Comparison of ENCODE assay signal across 13 cellular contexts in the genomic region with DNA sequence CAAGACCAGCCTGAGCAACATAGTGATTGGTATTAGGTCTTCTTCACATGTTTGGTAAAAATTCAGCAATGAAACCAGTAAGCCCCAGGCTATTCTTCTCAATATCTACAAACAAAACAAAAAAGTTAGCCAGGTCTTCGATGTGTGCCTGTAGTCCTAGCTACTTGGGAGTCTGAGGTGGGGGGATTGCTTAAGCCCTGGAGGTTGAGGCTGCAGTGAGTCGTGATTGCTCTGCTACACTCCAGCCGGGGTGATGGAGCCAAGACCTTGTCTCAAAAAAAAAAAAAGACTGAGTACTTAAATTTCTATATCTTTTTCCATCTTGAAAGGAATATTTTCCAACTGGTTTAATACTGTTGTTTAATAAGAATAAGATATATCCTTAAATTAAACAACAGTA.
DNase-seq lines count a peak whose midpoint lies in the region; TF ChIP-seq lines count a peak whose summit lies in the region.
"Had no signal": no experiment of that assay in that cellular context is flagged by ENCODE, and none has a peak within 500 bp of the region (broad histone marks: within the 10 kb centered on the region; RNA-seq: fewer than 3 reads in every experiment).

No MANE protein-coding gene starts in this region.

- peak overlapping the region; percentile 96 for H3K27ac ChIP-seq in DOHH2 (ENCODE audit: low read depth, low read length)
- H3K27ac ChIP-seq in osteoblast (ENCODE audit: low read depth, low read length), result peak overlapping the region; percentile 71
- H3K27ac ChIP-seq: parathyroid adenoma had no signal

- DNase-seq in cardiac fibroblast (ENCODE audit: low read depth in 2 of 2), result peak; percentile 19 to 49
- no peak for DNase-seq in osteoblast (ENCODE audit: insufficient read length, low spot score, missing footprints)
- DNase-seq in NCI-H1092 (lab: John Stamatoyannopoulos, UW), result no peak
- no peak for DNase-seq in DMS 273 (lab: John Stamatoyannopoulos, UW; ENCODE audit: unreplicated experiment)
- no peak for DNase-seq in NCI-H1417 treated with DMSO at 0.1 percent for 48 hours (lab: John Stamatoyannopoulos, UW)
- DNase-seq: amniotic stem cell, DMS79, NCI-H2171, Right ventricle myocardium superior had no signal

- peak overlapping the region; percentile 73 for H3K4me2 ChIP-seq in DOHH2 (ENCODE audit: low read length)
- peak overlapping the region; percentile 74 for H3K4me2 ChIP-seq in osteoblast (ENCODE audit: insufficient read depth, low read length)

- peaks cover 97% of the 10 kb centered on the region for H3K4me1 ChIP-seq in DOHH2 (ENCODE audit: control insufficient read depth, low read length)
- H3K4me1 ChIP-seq in osteoblast (ENCODE audit: insufficient read depth, low read length), result peaks cover 52% of the 10 kb centered on the region
- H3K4me1 ChIP-seq: parathyroid adenoma had no signal

- H3F3A ChIP-seq in DOHH2 (ENCODE audit: control insufficient read depth, insufficient read depth), result peaks cover 45% of the 10 kb centered on the region

- H3K79me2 ChIP-seq in DOHH2 (ENCODE audit: control insufficient read depth, low read length) (peaks cover 90% of the 10 kb centered on the region), osteoblast (ENCODE audit: insufficient read depth, low read length) (peaks cover 97% of the 10 kb centered on the region)

- no peaks in the 10 kb centered on the region for H4K20me1 ChIP-seq in DOHH2 (ENCODE audit: control insufficient read depth, insufficient read depth, low read depth, low read length)
- peaks cover 22% of the 10 kb centered on the region for H4K20me1 ChIP-seq in osteoblast (ENCODE audit: insufficient read depth, low read length)

- no peaks in the 10 kb centered on the region for H3K27me3 Mint-ChIP-seq in IgD-negative memory B cell

- H3K9me2 ChIP-seq in DOHH2 (replicated peaks; ENCODE audit: control insufficient read depth, low read length), result no peaks in the 10 kb centered on the region

- peaks cover 0 to 3% (median 0%) of the 10 kb centered on the region in 3 donors for H3K9me3 Mint-ChIP-seq in IgD-negative memory B cell

- peaks cover 42 to 64% (median 51%) of the 10 kb centered on the region in 3 donors for H3K4me1 Mint-ChIP-seq in IgD-negative memory B cell

- no peak overlapping the region for H2AFZ ChIP-seq in osteoblast (ENCODE audit: low read length)
- H2AFZ ChIP-seq: parathyroid adenoma had no signal

- peak overlapping the region; percentile 70 to 81 (median 71) for H3K27ac Mint-ChIP-seq in IgD-negative memory B cell

- H3K9me3 ChIP-seq in DOHH2 (ENCODE audit: control insufficient read depth, insufficient read depth, low read length), result no peaks in the 10 kb centered on the region
- H3K9me3 ChIP-seq in osteoblast (ENCODE audit: low read depth, low read length), result no peaks in the 10 kb centered on the region

- H3K36me3 ChIP-seq in DOHH2 (ENCODE audit: control insufficient read depth, low read length) (peaks cover 62% of the 10 kb centered on the region), osteoblast (ENCODE audit: insufficient read depth, low read length) (peaks cover 12% of the 10 kb centered on the region)

- H3K4me3 ChIP-seq in DOHH2 (ENCODE audit: low read length) (peak overlapping the region; percentile 58), cardiac fibroblast (replicated peaks in 1 of 2; ENCODE audit: low read depth in 2 of 2, low read length in 2 of 2) (no peak overlapping the region), osteoblast (ENCODE audit: insufficient read depth, low read length) (no peak overlapping the region)
- H3K4me3 ChIP-seq: tibial nerve had no signal

- H3K27me3 ChIP-seq in DOHH2 (ENCODE audit: control insufficient read depth, low read length) (no peaks in the 10 kb centered on the region), osteoblast (ENCODE audit: insufficient read depth, low read length) (no peaks in the 10 kb centered on the region)
- H3K27me3 ChIP-seq: tibial nerve had no signal

- no peak for TF ChIP-seq CTCF in DOHH2 (IDR thresholded peaks at IDR 0.05; ENCODE audit: low read depth, low read length, poor library complexity, severe bottlenecking)
- TF ChIP-seq CTCF in cardiac fibroblast (IDR thresholded peaks at IDR 0.05; ENCODE audit: low read depth, low read length), result no peak
- no peak for TF ChIP-seq CTCF in osteoblast (IDR thresholded peaks at IDR 0.05; ENCODE audit: extremely low read depth, low read depth, low read length)

- peaks cover 5% of the 10 kb centered on the region for H3K36me3 Mint-ChIP-seq in IgD-negative memory B cell

- peak overlapping the region in 1 of 4 donors; percentile 32 for H3K4me3 Mint-ChIP-seq in IgD-negative memory B cell

Comparison
In these comparisons a context has a peak if more than half of its experiments do, and no peak if none do; other contexts are left out.
1. DNase-seq: peak in cardiac fibroblast (2 of 2); none in osteoblast (single experiment), NCI-H1092 (single experiment), DMS 273 (single experiment) and NCI-H1417 treated with DMSO at 0.1 percent for 48 hours (single experiment).